8 cellular contexts compared by ENCODE assay signal in genomic region chr1:119611701-119612113, GRCh38. TPM values are rescaled to one million over a fixed set of nuclear protein-coding genes. Genes with fewer than 3 reads are reported as not detected.
DNase-seq lines count a peak whose midpoint lies in the region; ATAC-seq lines count a peak whose summit lies in the region.

No MANE protein-coding gene starts in this region.

- no peaks in the 10 kb centered on the region for H3K36me3 ChIP-seq in iPS DF 6.9 (ENCODE audit: control insufficient read depth, insufficient read depth, low read length)

- ATAC-seq in GM18502 (IDR thresholded peaks at IDR 0.05; ENCODE audit: poor library complexity, unreplicated experiment) = peak; percentile 56

- DNase-seq in A172 (ENCODE audit: low spot score) (peak; percentile 39), NCI-H1105 (lab: John Stamatoyannopoulos, UW) (peak; percentile 72), T-helper 2 cell (peak in 3 of 5 experiments; percentile 23 to 61 (median 39)), astrocyte of the hippocampus (ENCODE audit: low read depth, low spot score) (peak; percentile 73), iPS DF 6.9 (ENCODE audit: low read depth, low spot score) (peak; percentile 74), GOT3 (lab: John Stamatoyannopoulos, UW) (no peak)
- DNase-seq in stimulated activated CD4-positive, alpha-beta T cell treated with anti-CD3 and anti-CD28 coated beads, Interleukin-12 subunit alpha, Interleukin-12 subunit beta, amount 100 ng/mL, for 4 hours = peak; percentile 58

- no CpG with 5 or more reads among the region's 8 CpGs for WGBS in iPS DF 6.9 (ENCODE audit: insufficient coverage, insufficient read length)

- H3K9me3 ChIP-seq in iPS DF 6.9 (ENCODE audit: control insufficient read depth, insufficient read depth, low read length) = no peaks in the 10 kb centered on the region

- H3K27ac ChIP-seq in iPS DF 6.9 (ENCODE audit: low read length) = no peak overlapping the region

- H3K4me1 ChIP-seq in iPS DF 6.9 (ENCODE audit: control insufficient read depth, insufficient read depth, low read length) = peaks cover 3% of the 10 kb centered on the region; the same call in 1 of the 2 replicates

- no peak overlapping the region for H3K4me3 ChIP-seq in iPS DF 6.9 (ENCODE audit: low read length)

- H3K27me3 ChIP-seq in iPS DF 6.9 (ENCODE audit: control insufficient read depth, insufficient read depth, low read length) = no peaks in the 10 kb centered on the region

RNA-seq across cellular contexts. Expression of gene ZNF697, which starts 36.4 kb away (rescaled TPM):
- 2.9 and 3.7 TPM in 2 replicates for total RNA-seq in A172 (2014; rRNA removed; shearing (Covaris generic))
